In the genomic region with DNA sequence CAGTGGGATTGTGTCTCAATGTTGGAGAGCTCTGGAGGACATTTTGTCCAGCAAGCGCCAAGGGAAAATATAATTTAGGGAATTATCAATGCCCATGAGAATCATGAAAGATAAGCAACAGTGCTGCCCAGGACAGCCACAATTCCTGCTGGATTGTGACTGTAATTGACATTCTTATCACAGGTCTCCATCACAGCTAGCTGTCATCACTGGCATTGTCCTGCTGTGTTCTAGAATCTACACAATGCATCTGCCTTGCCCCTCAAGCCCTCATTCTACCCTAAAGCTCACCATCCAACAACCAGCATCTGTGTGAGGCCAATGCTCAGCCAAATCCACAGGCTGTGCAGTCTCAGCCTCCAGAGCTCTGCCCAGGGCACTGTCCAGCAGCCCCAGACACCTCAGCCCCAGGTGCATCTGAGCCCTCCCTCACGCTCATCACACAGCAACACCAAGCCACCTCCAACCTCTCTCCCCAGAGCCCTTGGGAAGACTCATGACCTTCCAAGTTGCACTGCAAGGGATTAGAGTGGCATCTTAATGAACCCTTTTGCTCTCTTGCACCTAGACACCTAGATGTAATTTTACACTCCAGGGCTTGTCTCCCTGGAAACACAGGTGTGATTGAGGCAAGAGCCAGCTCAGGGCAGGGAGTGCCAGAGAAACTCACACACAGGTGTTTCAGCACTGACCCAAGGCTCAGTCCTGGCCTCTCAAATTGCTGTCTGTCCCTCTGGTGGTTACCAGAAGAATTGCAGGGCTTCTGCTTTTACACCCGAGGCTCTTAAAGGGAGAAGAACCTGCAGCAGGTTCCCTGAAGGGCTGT, we compare ENCODE assay signal across 8 cellular contexts.
DNase-seq lines count a peak whose midpoint lies in the region; ATAC-seq and TF ChIP-seq lines count a peak whose summit lies in the region.

No MANE protein-coding gene starts in this region.

- WGBS in testis, 2 donors: 49 to 53% methylated on average over 2 to 3 of the region's 3 CpGs

- TF ChIP-seq CTCF in RWPE1 (conservative IDR thresholded peaks at IDR 0.05; ENCODE audit: low read depth) (peak; percentile 98), testis (IDR thresholded peaks at IDR 0.05) (peak in 2 of 3 experiments; percentile 65 to 89)

- H3K36me3 ChIP-seq in testis (ENCODE audit: low read depth, missing control alignments): no peaks in the 10 kb centered on the region

- H3K4me1 ChIP-seq in testis: no peaks in the 10 kb centered on the region

- H3K27ac ChIP-seq in RWPE1 (no peak overlapping the region), testis (no peak overlapping the region)

- CTCF ChIA-PET in RWPE1 (lab: Yijun Ruan, JAX): interaction anchor here (0.6 to 2.0 kb wide), 15 partner anchors 7 to 1021 kb away, joined by 3 to 9 read pairs (median 4); no protein-coding TSS in a partner anchor

- ATAC-seq in GM19372 (IDR thresholded peaks at IDR 0.05; ENCODE audit: low read depth, unreplicated experiment) (peak; percentile 67), left lobe of liver (peak; percentile 91), HG03457 (IDR thresholded peaks at IDR 0.05; ENCODE audit: unreplicated experiment) (no peak)

- POLR2A ChIA-PET in RWPE1 (lab: Yijun Ruan, JAX; ENCODE audit: low non-redundant PET): no interaction called here

- TF ChIP-seq POLR2A in testis (IDR thresholded peaks at IDR 0.05): no peak

- intact Hi-C loops in testis (cut with DNase I; ENCODE audit: low total_unique reads): no loop called here

- DNase-seq in D341Med (ENCODE audit: low spot score) (peak; percentile 76), LoVo (ENCODE audit: low spot score) (peak; percentile 68), RWPE1 (ENCODE audit: low spot score) (peak; percentile 93), cerebellar cortex (ENCODE audit: low spot score) (peak; percentile 78), left lobe of liver (ENCODE audit: low spot score) (no peak), testis (peak; percentile 53)

- H3K27me3 ChIP-seq in testis: no peaks in the 10 kb centered on the region

- no peak overlapping the region for H3K4me3 ChIP-seq in testis

- H3K9me3 ChIP-seq in testis: no peaks in the 10 kb centered on the region
